8 cellular contexts compared by ENCODE assay signal in genomic region chr20:32481311-32482103, GRCh38.
DNase-seq lines count a peak whose midpoint lies in the region; ATAC-seq, FAIRE-seq and TF ChIP-seq lines count a peak whose summit lies in the region.

No MANE protein-coding gene starts in this region.

- no peaks in the 10 kb centered on the region for H3K36me3 ChIP-seq in CD4-positive, alpha-beta memory T cell (ENCODE audit: insufficient read depth, low read length)
- H3K36me3 ChIP-seq in gastroesophageal sphincter (no peaks in the 10 kb centered on the region), pancreas (no peaks in the 10 kb centered on the region)

- H3K9me3 Mint-ChIP-seq in CD4-positive, alpha-beta memory T cell, result no peaks in the 10 kb centered on the region
- H3K9me3 Mint-ChIP-seq in activated CD8-positive, alpha-beta memory T cell treated with anti-CD3 and anti-CD28 coated beads, Interleukin-2, amount 10 ng/mL, durations not matched to agents 7 days and 5 days (ENCODE audit: low read depth), result no peaks in the 10 kb centered on the region

- H3K4me1 ChIP-seq in CD4-positive, alpha-beta memory T cell (ENCODE audit: insufficient read depth, low read length), result peaks cover 72% of the 10 kb centered on the region
- H3K4me1 ChIP-seq in gastroesophageal sphincter (peaks cover 0 to 83% (median 20%) of the 10 kb centered on the region in 3 donors), pancreas (peaks cover 18 to 52% (median 39%) of the 10 kb centered on the region in 3 donors)

- 25 to 37% methylated on average over 2 to 6 of the region's 13 CpGs for WGBS in gastroesophageal sphincter (ENCODE audit: low coverage in 1 of 2), 2 donors
- WGBS in pancreas, 2 donors, result 14 to 17% methylated on average over 13 of the region's 13 CpGs

- CTCF ChIA-PET in CD4-positive, alpha-beta memory T cell (lab: Charles Lee; ENCODE audit: partially characterized antibody), result no interaction called here
- CTCF ChIA-PET in RWPE1 (lab: Yijun Ruan, JAX), result interaction anchor here (0.6 to 0.7 kb wide), 5 partner anchors 38 to 298 kb away, joined by 3 to 6 read pairs (median 3); partner anchors contain the start of gene C20orf203
- CTCF ChIA-PET in activated CD8-positive, alpha-beta memory T cell treated with anti-CD3 and anti-CD28 coated beads, Interleukin-2, amount 10 ng/mL, durations not matched to agents 7 days and 5 days (lab: Charles Lee), result interaction anchor here (0.8 to 0.9 kb wide), 2 partner anchors 10 to 171 kb away, joined by 3 to 4 read pairs; no protein-coding TSS in a partner anchor

- H3K27me3 ChIP-seq in CD4-positive, alpha-beta memory T cell (ENCODE audit: insufficient read depth, low read length), result no peaks in the 10 kb centered on the region
- H3K27me3 ChIP-seq in gastroesophageal sphincter (no peaks in the 10 kb centered on the region), pancreas (no peaks in the 10 kb centered on the region)

- no peak for TF ChIP-seq CTCF in RWPE1 (conservative IDR thresholded peaks at IDR 0.05; ENCODE audit: low read depth)
- no peak for TF ChIP-seq CTCF in gastroesophageal sphincter (IDR thresholded peaks at IDR 0.05)
- TF ChIP-seq CTCF in pancreas (IDR thresholded peaks at IDR 0.05), result no peak

- intact Hi-C loops in CD4-positive, alpha-beta memory T cell (cut with micrococcal nuclease), result no loop called here
- intact Hi-C loops in pancreas (cut with DNase I), result loop anchor here in 2 of 3 donors (10.0 kb wide), 2 partner anchors 277 to 327 kb away; partner anchors contain the start of genes PLAGL2 (in 1 of the 2) and POFUT1 (in 1 of the 2)

- no peak for DNase-seq in CD4-positive, alpha-beta memory T cell
- DNase-seq in RWPE1 (ENCODE audit: low spot score) (no peak), pancreas (peak in 4 of 6 donors; percentile 22 to 56 (median 38)), NCI-H1436 treated with DMSO at 0.1 percent for 48 hours (lab: John Stamatoyannopoulos, UW) (no peak), kidney tubule cell (ENCODE audit: low spot score) (no peak)
- no peak for DNase-seq in activated CD8-positive, alpha-beta memory T cell treated with anti-CD3 and anti-CD28 coated beads, Interleukin-2, amount 10 ng/mL, durations not matched to agents 7 days and 5 days

- no peak overlapping the region for H3K4me3 ChIP-seq in CD4-positive, alpha-beta memory T cell (ENCODE audit: low read length in 2 of 2)
- H3K4me3 ChIP-seq in gastroesophageal sphincter (peak overlapping the region in 1 of 2 donors; percentile 92), pancreas (peak overlapping the region in 2 of 4 donors; percentile 52 to 80)

- peak overlapping the region; percentile 9 for H3K27ac ChIP-seq in CD4-positive, alpha-beta memory T cell (ENCODE audit: low read depth, low read length)
- H3K27ac ChIP-seq in RWPE1 (peak overlapping the region; percentile 83), gastroesophageal sphincter (peak overlapping the region; percentile 56 to 91 (median 87)), pancreas (peak overlapping the region; percentile 6 to 85 (median 80))

- FAIRE-seq in pancreas (lab: Jason Lieb, UNC), result no peak

- H3K4me1 Mint-ChIP-seq in CD4-positive, alpha-beta memory T cell, result peaks cover 28 to 65% (median 54%) of the 10 kb centered on the region in 4 donors
- H3K4me1 Mint-ChIP-seq in activated CD8-positive, alpha-beta memory T cell treated with anti-CD3 and anti-CD28 coated beads, Interleukin-2, amount 10 ng/mL, durations not matched to agents 7 days and 5 days, result peaks cover 16% of the 10 kb centered on the region

- H3K27me3 Mint-ChIP-seq in CD4-positive, alpha-beta memory T cell, result peaks cover 0 to 1% of the 10 kb centered on the region in 2 donors
- H3K27me3 Mint-ChIP-seq in activated CD8-positive, alpha-beta memory T cell treated with anti-CD3 and anti-CD28 coated beads, Interleukin-2, amount 10 ng/mL, durations not matched to agents 7 days and 5 days, result no peaks in the 10 kb centered on the region

- peaks cover 2 to 8% of the 10 kb centered on the region in 2 donors for H3K36me3 Mint-ChIP-seq in CD4-positive, alpha-beta memory T cell
- H3K36me3 Mint-ChIP-seq in activated CD8-positive, alpha-beta memory T cell treated with anti-CD3 and anti-CD28 coated beads, Interleukin-2, amount 10 ng/mL, durations not matched to agents 7 days and 5 days, result no peaks in the 10 kb centered on the region

- ATAC-seq in gastroesophageal sphincter (peak; percentile 48), pancreas (peak in 1 of 4 donors; percentile 5), HG03469 (IDR thresholded peaks at IDR 0.05; ENCODE audit: unreplicated experiment) (no peak)
- no peak for ATAC-seq in activated CD8-positive, alpha-beta memory T cell treated with anti-CD3 and anti-CD28 coated beads, Interleukin-2, amount 10 ng/mL, durations not matched to agents 7 days and 5 days

- H3K9me3 ChIP-seq in CD4-positive, alpha-beta memory T cell (ENCODE audit: control insufficient read depth in 1 of 2, low read length in 2 of 2), result no peaks in the 10 kb centered on the region
- H3K9me3 ChIP-seq in gastroesophageal sphincter (no peaks in the 10 kb centered on the region), pancreas (no peaks in the 10 kb centered on the region)

- TF ChIP-seq EP300 in gastroesophageal sphincter (IDR thresholded peaks at IDR 0.05), result no peak

- POLR2A ChIA-PET in CD4-positive, alpha-beta memory T cell (lab: Charles Lee; ENCODE audit: partially characterized antibody), result interaction anchor here (0.5 to 1.1 kb wide), 3 partner anchors 21 to 122 kb away, joined by 3 to 5 read pairs (median 3); no protein-coding TSS in a partner anchor
- POLR2A ChIA-PET in RWPE1 (lab: Yijun Ruan, JAX; ENCODE audit: low non-redundant PET), result no interaction called here

- no peak for TF ChIP-seq POLR2A in gastroesophageal sphincter (IDR thresholded peaks at IDR 0.05)

- peak overlapping the region in 6 of 7 donors; percentile 57 to 92 (median 72) for H3K27ac Mint-ChIP-seq in CD4-positive, alpha-beta memory T cell
- H3K27ac Mint-ChIP-seq in activated CD8-positive, alpha-beta memory T cell treated with anti-CD3 and anti-CD28 coated beads, Interleukin-2, amount 10 ng/mL, durations not matched to agents 7 days and 5 days, result no peak overlapping the region

- peak overlapping the region; percentile 55 to 81 (median 74) for H3K4me3 Mint-ChIP-seq in CD4-positive, alpha-beta memory T cell
- no peak overlapping the region for H3K4me3 Mint-ChIP-seq in activated CD8-positive, alpha-beta memory T cell treated with anti-CD3 and anti-CD28 coated beads, Interleukin-2, amount 10 ng/mL, durations not matched to agents 7 days and 5 days

Comparison
In these comparisons a context has a peak if more than half of its experiments do, and no peak if none do; other contexts are left out.
1. DNase-seq: peak in pancreas (4 of 6); none in CD4-positive, alpha-beta memory T cell (0 of 5), RWPE1 (single experiment), NCI-H1436 treated with DMSO at 0.1 percent for 48 hours (single experiment), activated CD8-positive, alpha-beta memory T cell treated with anti-CD3 and anti-CD28 coated beads, Interleukin-2, amount 10 ng/mL, durations not matched to agents 7 days and 5 days (single experiment) and kidney tubule cell (single experiment).
2. H3K27ac ChIP-seq: peak in every context shown above with its lines; median percentile 87 in gastroesophageal sphincter; 83 in RWPE1; 80 in pancreas; 9 in CD4-positive, alpha-beta memory T cell.